Comparison of ENCODE assay signal across 1 cellular context in the genomic region with DNA sequence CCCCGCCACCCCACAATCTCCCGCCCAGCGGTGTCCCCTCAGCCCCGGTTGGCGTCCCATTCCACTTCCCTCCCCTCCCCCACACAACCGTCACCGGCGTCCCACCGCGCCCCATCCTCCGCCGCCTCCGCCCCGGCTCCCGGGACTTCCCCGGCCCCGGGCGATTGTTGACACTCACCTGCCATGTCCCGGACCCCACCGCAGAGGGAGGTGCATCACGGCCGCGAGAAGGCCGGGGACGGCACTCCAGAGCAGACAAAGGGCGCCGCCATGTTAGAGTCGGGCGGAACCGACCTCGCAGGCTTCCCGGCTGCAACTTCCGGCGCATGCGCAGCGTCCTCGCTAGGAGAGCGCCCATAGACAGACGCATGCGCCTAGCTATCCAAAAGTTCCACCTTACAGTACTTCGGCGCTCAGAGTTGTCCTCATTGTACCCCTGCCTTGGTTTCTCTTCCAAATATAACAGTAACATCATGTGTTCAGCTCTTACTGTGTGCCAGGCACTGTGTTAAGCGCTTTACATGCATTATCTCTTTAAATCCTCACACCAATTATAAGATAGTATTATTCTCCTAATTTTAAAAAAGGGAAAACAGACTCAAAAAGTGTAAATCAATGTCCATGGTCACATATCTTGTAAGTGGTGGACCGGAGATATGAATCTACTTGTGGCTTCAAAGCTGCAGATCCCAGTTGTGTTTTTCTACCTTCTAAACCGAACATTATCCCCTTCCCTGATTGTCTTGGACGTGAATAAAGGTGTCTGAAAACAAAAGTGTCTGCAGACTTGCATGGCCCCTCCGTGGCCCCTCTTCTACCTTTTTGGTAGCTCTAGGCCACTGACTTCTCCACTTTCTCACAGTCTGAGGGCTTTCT.
TF ChIP-seq lines count a peak whose summit lies in the region.

A gene (minus strand): TSS at position 297 of the 876 bp plus-strand sequence. CDS start 27,606 bp downstream, outside the sequence.

TF ChIP-seq in HepG2, 621 proteins besides CTCF, POLR2A, EP300 and RAD21 (continued from another document and continues in another):
- TF ChIP-seq, protein P1, sequence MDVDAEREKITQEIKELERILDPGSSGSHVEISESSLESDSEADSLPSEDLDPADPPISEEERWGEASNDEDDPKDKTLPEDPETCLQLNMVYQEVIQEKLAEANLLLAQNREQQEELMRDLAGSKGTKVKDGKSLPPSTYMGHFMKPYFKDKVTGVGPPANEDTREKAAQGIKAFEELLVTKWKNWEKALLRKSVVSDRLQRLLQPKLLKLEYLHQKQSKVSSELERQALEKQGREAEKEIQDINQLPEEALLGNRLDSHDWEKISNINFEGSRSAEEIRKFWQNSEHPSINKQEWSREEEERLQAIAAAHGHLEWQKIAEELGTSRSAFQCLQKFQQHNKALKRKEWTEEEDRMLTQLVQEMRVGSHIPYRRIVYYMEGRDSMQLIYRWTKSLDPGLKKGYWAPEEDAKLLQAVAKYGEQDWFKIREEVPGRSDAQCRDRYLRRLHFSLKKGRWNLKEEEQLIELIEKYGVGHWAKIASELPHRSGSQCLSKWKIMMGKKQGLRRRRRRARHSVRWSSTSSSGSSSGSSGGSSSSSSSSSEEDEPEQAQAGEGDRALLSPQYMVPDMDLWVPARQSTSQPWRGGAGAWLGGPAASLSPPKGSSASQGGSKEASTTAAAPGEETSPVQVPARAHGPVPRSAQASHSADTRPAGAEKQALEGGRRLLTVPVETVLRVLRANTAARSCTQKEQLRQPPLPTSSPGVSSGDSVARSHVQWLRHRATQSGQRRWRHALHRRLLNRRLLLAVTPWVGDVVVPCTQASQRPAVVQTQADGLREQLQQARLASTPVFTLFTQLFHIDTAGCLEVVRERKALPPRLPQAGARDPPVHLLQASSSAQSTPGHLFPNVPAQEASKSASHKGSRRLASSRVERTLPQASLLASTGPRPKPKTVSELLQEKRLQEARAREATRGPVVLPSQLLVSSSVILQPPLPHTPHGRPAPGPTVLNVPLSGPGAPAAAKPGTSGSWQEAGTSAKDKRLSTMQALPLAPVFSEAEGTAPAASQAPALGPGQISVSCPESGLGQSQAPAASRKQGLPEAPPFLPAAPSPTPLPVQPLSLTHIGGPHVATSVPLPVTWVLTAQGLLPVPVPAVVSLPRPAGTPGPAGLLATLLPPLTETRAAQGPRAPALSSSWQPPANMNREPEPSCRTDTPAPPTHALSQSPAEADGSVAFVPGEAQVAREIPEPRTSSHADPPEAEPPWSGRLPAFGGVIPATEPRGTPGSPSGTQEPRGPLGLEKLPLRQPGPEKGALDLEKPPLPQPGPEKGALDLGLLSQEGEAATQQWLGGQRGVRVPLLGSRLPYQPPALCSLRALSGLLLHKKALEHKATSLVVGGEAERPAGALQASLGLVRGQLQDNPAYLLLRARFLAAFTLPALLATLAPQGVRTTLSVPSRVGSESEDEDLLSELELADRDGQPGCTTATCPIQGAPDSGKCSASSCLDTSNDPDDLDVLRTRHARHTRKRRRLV (CRISPR knock-in tag; IDR thresholded peaks at IDR 0.05): no peak
- TF ChIP-seq, protein P2, sequence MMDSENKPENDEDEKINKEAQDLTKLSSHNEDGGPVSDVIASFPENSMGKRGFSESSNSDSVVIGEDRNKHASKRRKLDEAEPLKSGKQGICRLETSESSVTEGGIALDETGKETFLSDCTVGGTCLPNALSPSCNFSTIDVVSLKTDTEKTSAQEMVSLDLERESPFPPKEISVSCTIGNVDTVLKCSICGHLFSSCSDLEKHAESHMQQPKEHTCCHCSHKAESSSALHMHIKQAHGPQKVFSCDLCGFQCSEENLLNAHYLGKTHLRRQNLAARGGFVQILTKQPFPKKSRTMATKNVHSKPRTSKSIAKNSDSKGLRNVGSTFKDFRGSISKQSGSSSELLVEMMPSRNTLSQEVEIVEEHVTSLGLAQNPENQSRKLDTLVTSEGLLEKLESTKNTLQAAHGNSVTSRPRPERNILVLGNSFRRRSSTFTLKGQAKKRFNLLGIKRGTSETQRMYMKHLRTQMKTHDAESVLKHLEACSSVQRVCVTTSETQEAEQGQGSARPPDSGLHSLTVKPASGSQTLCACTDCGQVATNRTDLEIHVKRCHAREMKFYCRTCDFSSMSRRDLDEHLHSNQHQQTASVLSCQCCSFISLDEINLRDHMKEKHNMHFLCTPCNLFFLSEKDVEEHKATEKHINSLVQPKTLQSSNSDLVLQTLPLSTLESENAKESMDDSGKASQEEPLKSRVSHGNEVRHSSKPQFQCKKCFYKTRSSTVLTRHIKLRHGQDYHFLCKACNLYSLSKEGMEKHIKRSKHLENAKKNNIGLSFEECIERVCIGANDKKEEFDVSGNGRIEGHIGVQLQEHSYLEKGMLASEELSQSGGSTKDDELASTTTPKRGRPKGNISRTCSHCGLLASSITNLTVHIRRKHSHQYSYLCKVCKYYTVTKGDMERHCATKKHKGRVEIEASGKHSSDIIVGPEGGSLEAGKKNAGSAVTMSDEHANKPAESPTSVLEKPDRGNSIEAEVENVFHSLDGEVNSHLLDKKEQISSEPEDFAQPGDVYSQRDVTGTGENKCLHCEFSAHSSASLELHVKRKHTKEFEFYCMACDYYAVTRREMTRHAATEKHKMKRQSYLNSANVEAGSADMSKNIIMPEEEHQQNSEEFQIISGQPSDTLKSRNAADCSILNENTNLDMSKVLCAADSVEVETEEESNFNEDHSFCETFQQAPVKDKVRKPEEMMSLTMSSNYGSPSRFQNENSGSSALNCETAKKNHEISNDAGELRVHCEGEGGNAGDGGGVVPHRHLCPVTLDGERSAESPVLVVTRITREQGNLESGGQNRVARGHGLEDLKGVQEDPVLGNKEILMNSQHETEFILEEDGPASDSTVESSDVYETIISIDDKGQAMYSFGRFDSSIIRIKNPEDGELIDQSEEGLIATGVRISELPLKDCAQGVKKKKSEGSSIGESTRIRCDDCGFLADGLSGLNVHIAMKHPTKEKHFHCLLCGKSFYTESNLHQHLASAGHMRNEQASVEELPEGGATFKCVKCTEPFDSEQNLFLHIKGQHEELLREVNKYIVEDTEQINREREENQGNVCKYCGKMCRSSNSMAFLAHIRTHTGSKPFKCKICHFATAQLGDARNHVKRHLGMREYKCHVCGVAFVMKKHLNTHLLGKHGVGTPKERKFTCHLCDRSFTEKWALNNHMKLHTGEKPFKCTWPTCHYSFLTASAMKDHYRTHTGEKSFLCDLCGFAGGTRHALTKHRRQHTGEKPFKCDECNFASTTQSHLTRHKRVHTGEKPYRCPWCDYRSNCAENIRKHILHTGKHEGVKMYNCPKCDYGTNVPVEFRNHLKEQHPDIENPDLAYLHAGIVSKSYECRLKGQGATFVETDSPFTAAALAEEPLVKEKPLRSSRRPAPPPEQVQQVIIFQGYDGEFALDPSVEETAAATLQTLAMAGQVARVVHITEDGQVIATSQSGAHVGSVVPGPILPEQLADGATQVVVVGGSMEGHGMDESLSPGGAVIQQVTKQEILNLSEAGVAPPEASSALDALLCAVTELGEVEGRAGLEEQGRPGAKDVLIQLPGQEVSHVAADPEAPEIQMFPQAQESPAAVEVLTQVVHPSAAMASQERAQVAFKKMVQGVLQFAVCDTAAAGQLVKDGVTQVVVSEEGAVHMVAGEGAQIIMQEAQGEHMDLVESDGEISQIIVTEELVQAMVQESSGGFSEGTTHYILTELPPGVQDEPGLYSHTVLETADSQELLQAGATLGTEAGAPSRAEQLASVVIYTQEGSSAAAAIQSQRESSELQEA (CRISPR knock-in tag; IDR thresholded peaks at IDR 0.05; ENCODE audit: not compliant biosample characterization): no peak
- TF ChIP-seq SOX6 (IDR thresholded peaks at IDR 0.05): no peak
- peak; percentile 52; the same call in 1 of the 2 replicates for TF ChIP-seq SOX6 (CRISPR knock-in tag; IDR thresholded peaks at IDR 0.05)
- TF ChIP-seq, protein P3, sequence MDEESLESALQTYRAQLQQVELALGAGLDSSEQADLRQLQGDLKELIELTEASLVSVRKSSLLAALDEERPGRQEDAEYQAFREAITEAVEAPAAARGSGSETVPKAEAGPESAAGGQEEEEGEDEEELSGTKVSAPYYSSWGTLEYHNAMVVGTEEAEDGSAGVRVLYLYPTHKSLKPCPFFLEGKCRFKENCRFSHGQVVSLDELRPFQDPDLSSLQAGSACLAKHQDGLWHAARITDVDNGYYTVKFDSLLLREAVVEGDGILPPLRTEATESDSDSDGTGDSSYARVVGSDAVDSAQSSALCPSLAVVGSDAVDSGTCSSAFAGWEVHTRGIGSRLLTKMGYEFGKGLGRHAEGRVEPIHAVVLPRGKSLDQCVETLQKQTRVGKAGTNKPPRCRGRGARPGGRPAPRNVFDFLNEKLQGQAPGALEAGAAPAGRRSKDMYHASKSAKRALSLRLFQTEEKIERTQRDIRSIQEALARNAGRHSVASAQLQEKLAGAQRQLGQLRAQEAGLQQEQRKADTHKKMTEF (CRISPR knock-in tag; IDR thresholded peaks at IDR 0.05): peak; percentile 76; the same call in 1 of the 2 replicates
- TF ChIP-seq, protein P4, sequence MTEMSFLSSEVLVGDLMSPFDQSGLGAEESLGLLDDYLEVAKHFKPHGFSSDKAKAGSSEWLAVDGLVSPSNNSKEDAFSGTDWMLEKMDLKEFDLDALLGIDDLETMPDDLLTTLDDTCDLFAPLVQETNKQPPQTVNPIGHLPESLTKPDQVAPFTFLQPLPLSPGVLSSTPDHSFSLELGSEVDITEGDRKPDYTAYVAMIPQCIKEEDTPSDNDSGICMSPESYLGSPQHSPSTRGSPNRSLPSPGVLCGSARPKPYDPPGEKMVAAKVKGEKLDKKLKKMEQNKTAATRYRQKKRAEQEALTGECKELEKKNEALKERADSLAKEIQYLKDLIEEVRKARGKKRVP (CRISPR knock-in tag; IDR thresholded peaks at IDR 0.05): peak in 1 of 2 experiments; percentile 29; a peak in 1 of 4 replicates
- no peak for TF ChIP-seq SP140L (CRISPR knock-in tag; IDR thresholded peaks at IDR 0.05; ENCODE audit: borderline replicate concordance)
- peak; percentile 46; the same call in 1 of the 2 replicates for TF ChIP-seq ERF (CRISPR knock-in tag; IDR thresholded peaks at IDR 0.05)
- TF ChIP-seq RAD51 (IDR thresholded peaks at IDR 0.05; ENCODE audit: borderline replicate concordance): no peak
- TF ChIP-seq DR1 (CRISPR knock-in tag; IDR thresholded peaks at IDR 0.05): 0 out of 2 replicates have a peak, but pooled peaks have one; percentile 8
- peak; percentile 99 for TF ChIP-seq ELF1 (CRISPR knock-in tag; IDR thresholded peaks at IDR 0.05)
- TF ChIP-seq SIX4 (CRISPR knock-in tag; IDR thresholded peaks at IDR 0.05): no peak
- TF ChIP-seq, protein P5, sequence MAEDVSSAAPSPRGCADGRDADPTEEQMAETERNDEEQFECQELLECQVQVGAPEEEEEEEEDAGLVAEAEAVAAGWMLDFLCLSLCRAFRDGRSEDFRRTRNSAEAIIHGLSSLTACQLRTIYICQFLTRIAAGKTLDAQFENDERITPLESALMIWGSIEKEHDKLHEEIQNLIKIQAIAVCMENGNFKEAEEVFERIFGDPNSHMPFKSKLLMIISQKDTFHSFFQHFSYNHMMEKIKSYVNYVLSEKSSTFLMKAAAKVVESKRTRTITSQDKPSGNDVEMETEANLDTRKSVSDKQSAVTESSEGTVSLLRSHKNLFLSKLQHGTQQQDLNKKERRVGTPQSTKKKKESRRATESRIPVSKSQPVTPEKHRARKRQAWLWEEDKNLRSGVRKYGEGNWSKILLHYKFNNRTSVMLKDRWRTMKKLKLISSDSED (CRISPR knock-in tag; IDR thresholded peaks at IDR 0.05): no peak
- 0 out of 2 replicates have a peak, but pooled peaks have one; percentile 39 for TF ChIP-seq SIN3A (IDR thresholded peaks at IDR 0.05; ENCODE audit: borderline replicate concordance, low read depth, low read length)
- no peak for TF ChIP-seq ZFAT (CRISPR knock-in tag; conservative IDR thresholded peaks at IDR 0.05)
- peak; percentile 89 for TF ChIP-seq THAP11 (CRISPR knock-in tag; IDR thresholded peaks at IDR 0.05)
- no peak for TF ChIP-seq ZNF296 (CRISPR knock-in tag; conservative IDR thresholded peaks at IDR 0.05)
- no peak for TF ChIP-seq BRCA1 (CRISPR knock-in tag; IDR thresholded peaks at IDR 0.05)
- TF ChIP-seq, protein P6, sequence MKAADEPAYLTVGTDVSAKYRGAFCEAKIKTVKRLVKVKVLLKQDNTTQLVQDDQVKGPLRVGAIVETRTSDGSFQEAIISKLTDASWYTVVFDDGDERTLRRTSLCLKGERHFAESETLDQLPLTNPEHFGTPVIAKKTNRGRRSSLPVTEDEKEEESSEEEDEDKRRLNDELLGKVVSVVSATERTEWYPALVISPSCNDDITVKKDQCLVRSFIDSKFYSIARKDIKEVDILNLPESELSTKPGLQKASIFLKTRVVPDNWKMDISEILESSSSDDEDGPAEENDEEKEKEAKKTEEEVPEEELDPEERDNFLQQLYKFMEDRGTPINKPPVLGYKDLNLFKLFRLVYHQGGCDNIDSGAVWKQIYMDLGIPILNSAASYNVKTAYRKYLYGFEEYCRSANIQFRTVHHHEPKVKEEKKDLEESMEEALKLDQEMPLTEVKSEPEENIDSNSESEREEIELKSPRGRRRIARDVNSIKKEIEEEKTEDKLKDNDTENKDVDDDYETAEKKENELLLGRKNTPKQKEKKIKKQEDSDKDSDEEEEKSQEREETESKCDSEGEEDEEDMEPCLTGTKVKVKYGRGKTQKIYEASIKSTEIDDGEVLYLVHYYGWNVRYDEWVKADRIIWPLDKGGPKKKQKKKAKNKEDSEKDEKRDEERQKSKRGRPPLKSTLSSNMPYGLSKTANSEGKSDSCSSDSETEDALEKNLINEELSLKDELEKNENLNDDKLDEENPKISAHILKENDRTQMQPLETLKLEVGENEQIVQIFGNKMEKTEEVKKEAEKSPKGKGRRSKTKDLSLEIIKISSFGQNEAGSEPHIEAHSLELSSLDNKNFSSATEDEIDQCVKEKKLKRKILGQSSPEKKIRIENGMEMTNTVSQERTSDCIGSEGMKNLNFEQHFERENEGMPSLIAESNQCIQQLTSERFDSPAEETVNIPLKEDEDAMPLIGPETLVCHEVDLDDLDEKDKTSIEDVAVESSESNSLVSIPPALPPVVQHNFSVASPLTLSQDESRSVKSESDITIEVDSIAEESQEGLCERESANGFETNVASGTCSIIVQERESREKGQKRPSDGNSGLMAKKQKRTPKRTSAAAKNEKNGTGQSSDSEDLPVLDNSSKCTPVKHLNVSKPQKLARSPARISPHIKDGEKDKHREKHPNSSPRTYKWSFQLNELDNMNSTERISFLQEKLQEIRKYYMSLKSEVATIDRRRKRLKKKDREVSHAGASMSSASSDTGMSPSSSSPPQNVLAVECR (CRISPR knock-in tag; IDR thresholded peaks at IDR 0.05; ENCODE audit: borderline replicate concordance): peak; percentile 90
- TF ChIP-seq, protein P7, sequence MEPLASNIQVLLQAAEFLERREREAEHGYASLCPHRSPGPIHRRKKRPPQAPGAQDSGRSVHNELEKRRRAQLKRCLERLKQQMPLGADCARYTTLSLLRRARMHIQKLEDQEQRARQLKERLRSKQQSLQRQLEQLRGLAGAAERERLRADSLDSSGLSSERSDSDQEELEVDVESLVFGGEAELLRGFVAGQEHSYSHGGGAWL (CRISPR knock-in tag; IDR thresholded peaks at IDR 0.05): 0 out of 2 replicates have a peak, but pooled peaks have one; percentile 56
- TF ChIP-seq, protein P8, sequence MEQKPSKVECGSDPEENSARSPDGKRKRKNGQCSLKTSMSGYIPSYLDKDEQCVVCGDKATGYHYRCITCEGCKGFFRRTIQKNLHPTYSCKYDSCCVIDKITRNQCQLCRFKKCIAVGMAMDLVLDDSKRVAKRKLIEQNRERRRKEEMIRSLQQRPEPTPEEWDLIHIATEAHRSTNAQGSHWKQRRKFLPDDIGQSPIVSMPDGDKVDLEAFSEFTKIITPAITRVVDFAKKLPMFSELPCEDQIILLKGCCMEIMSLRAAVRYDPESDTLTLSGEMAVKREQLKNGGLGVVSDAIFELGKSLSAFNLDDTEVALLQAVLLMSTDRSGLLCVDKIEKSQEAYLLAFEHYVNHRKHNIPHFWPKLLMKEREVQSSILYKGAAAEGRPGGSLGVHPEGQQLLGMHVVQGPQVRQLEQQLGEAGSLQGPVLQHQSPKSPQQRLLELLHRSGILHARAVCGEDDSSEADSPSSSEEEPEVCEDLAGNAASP (CRISPR knock-in tag; IDR thresholded peaks at IDR 0.05; ENCODE audit: borderline replicate concordance): 0 out of 2 replicates have a peak, but pooled peaks have one; percentile 49
- peak; percentile 51; the same call in 1 of the 2 replicates for TF ChIP-seq YEATS2 (CRISPR knock-in tag; IDR thresholded peaks at IDR 0.05; ENCODE audit: borderline replicate concordance)
- peak; percentile 60 for TF ChIP-seq ZNF607 (CRISPR knock-in tag; IDR thresholded peaks at IDR 0.05; ENCODE audit: borderline replicate concordance)
